Comparison of ENCODE assay signal across 8 cellular contexts in genomic region chr17:60602871-60603270, GRCh38. TPM values are rescaled to one million over a fixed set of nuclear protein-coding genes. Genes with fewer than 3 reads are reported as not detected.
A peak's percentile ranks its signal among the peaks of the same experiment; 100 is the strongest.
DNase-seq lines count a peak whose midpoint lies in the region; ATAC-seq, FAIRE-seq and TF ChIP-seq lines count a peak whose summit lies in the region.

No MANE protein-coding gene starts in this region.

- TF ChIP-seq CTCF in breast epithelium (IDR thresholded peaks at IDR 0.05), result no peak

- H3K4me3 ChIP-seq in ACC112 (ENCODE audit: low read depth, low read length) (peak overlapping the region; percentile 86), HUES48 (ENCODE audit: low read depth, low read length) (peak overlapping the region; percentile 98), breast epithelium (peak overlapping the region; percentile 90 to 97 (median 92)), mucosa of stomach (ENCODE audit: low read length) (no peak overlapping the region)

- H3K27me3 ChIP-seq in ACC112 (ENCODE audit: insufficient read depth, low read length), result no peaks in the 10 kb centered on the region
- H3K27me3 ChIP-seq in HUES48 (ENCODE audit: control insufficient read depth, insufficient read depth, low read length), result no peaks in the 10 kb centered on the region
- no peaks in the 10 kb centered on the region for H3K27me3 ChIP-seq in breast epithelium
- no peaks in the 10 kb centered on the region for H3K27me3 ChIP-seq in mucosa of stomach (ENCODE audit: control insufficient read depth, insufficient read depth, low read length)

- H2AFZ ChIP-seq in ACC112 (ENCODE audit: low read length, unreplicated experiment), result no peak overlapping the region

- peaks cover 67% of the 10 kb centered on the region for H3K79me2 ChIP-seq in ACC112 (ENCODE audit: control insufficient read depth, insufficient read depth, low read length, unreplicated experiment)

- H3K9ac ChIP-seq in HUES48 (ENCODE audit: low read depth, low read length), result peak overlapping the region; percentile 39; the same call in 1 of the 2 replicates
- peak overlapping the region; percentile 96 for H3K9ac ChIP-seq in mucosa of stomach (ENCODE audit: low read length)

- H3K4me1 ChIP-seq in ACC112 (ENCODE audit: control insufficient read depth, insufficient read depth, low read length, unreplicated experiment) (peaks cover 25% of the 10 kb centered on the region), HUES48 (ENCODE audit: control insufficient read depth, insufficient read depth, low read length) (0 out of 2 replicates have a peak, but pooled peaks cover 3% of the 10 kb centered on the region), breast epithelium (peaks cover 0 to 4% of the 10 kb centered on the region in 2 donors), mucosa of stomach (ENCODE audit: control insufficient read depth, insufficient read depth, low read length) (no peaks in the 10 kb centered on the region)

- H3K27ac ChIP-seq in ACC112 (ENCODE audit: low read depth, low read length) (no peak overlapping the region), HUES48 (ENCODE audit: low read depth, low read length) (no peak overlapping the region), breast epithelium (no peak overlapping the region)

- no peaks in the 10 kb centered on the region for H3K9me3 ChIP-seq in HUES48 (ENCODE audit: control insufficient read depth, insufficient read depth, low read length)
- no peaks in the 10 kb centered on the region for H3K9me3 ChIP-seq in breast epithelium
- no peaks in the 10 kb centered on the region for H3K9me3 ChIP-seq in mucosa of stomach (ENCODE audit: control insufficient read depth, low read length)

- intact Hi-C loops in breast epithelium (cut with DNase I; ENCODE audit: low total_unique reads), result no loop called here

- no peak for ATAC-seq in GM19351 (IDR thresholded peaks at IDR 0.05; ENCODE audit: unreplicated experiment)

- DNase-seq in breast epithelium (ENCODE audit: low spot score in 2 of 2) (no peak), GM12891 (ENCODE audit: insufficient read length, low spot score) (no peak), SKM-1 treated with dmso at 0.1 percent for 144 hours (lab: John Stamatoyannopoulos, UW; ENCODE audit: unreplicated experiment) (no peak)
- DNase-seq in stimulated activated CD4-positive, alpha-beta T cell treated with anti-CD3 and anti-CD28 coated beads, Interleukin-2, amount 100 ng/mL, for 24 hours, result no peak

- FAIRE-seq in GM12891 (lab: Jason Lieb, UNC), result no peak

- H3K36me3 ChIP-seq in ACC112 (ENCODE audit: insufficient read depth, low read length), result no peaks in the 10 kb centered on the region
- H3K36me3 ChIP-seq in HUES48 (ENCODE audit: control insufficient read depth, insufficient read depth, low read length), result no peaks in the 10 kb centered on the region
- H3K36me3 ChIP-seq in breast epithelium, result no peaks in the 10 kb centered on the region
- no peaks in the 10 kb centered on the region for H3K36me3 ChIP-seq in mucosa of stomach (ENCODE audit: control insufficient read depth, insufficient read depth, low read length)

- TF ChIP-seq POLR2A in breast epithelium (IDR thresholded peaks at IDR 0.05), result no peak
- no peak for TF ChIP-seq POLR2A in GM12891 (IDR thresholded peaks at IDR 0.05; ENCODE audit: low read depth, low read length)

TF ChIP-seq in GM12891, 5 proteins besides CTCF, POLR2A, EP300 and RAD21:
- TF ChIP-seq SPI1 (IDR thresholded peaks at IDR 0.05; ENCODE audit: low read depth, low read length) (no peak), TAF1 (IDR thresholded peaks at IDR 0.05; ENCODE audit: low read depth, low read length) (no peak), POU2F2 (IDR thresholded peaks at IDR 0.05; ENCODE audit: low read depth, low read length) (no peak), POLR2AphosphoS5 (IDR thresholded peaks at IDR 0.05; ENCODE audit: low read depth, low read length) (no peak), PAX5 (IDR thresholded peaks at IDR 0.05; ENCODE audit: insufficient read depth, low read length, severe bottlenecking) (no peak)

RNA-seq across cellular contexts. Expression of gene PPM1D, which starts 2.9 kb away (rescaled TPM):
- 10 to 100 TPM; 12.3 to 19.6 (median 14.7) TPM for total RNA-seq in breast epithelium
- 5.2 TPM for polyA plus RNA-seq in GM12891 (2012; ENCODE audit: low read depth, missing spikeins)
